Comparison of ENCODE assay signal across 9 cellular contexts in genomic region chr1:233598891-233599541, GRCh38. TPM values are rescaled to one million over a fixed set of nuclear protein-coding genes. Genes with fewer than 3 reads are reported as not detected.
DNase-seq lines count a peak whose midpoint lies in the region; ATAC-seq, FAIRE-seq and TF ChIP-seq lines count a peak whose summit lies in the region.
"Had no signal": no experiment of that assay in that cellular context is flagged by ENCODE, and none has a peak within 500 bp of the region (broad histone marks: within the 10 kb centered on the region; RNA-seq: fewer than 3 reads in every experiment).

No MANE protein-coding gene starts in this region.

- H3K9ac ChIP-seq in kidney (ENCODE audit: low read length in 2 of 2), result no peak overlapping the region

- H3K27ac ChIP-seq in lower lobe of right lung, result no peak overlapping the region
- no peak overlapping the region for H3K27ac ChIP-seq in kidney (ENCODE audit: low read depth in 2 of 2, low read length in 2 of 2)

- FAIRE-seq in kidney (lab: Jason Lieb, UNC), result no peak

- H3K4me3 ChIP-seq in lower lobe of right lung (no peak overlapping the region), kidney (ENCODE audit: low read length in 2 of 2) (no peak overlapping the region)

- no peaks in the 10 kb centered on the region for H3K9me3 ChIP-seq in lower lobe of right lung
- H3K9me3 ChIP-seq in kidney (ENCODE audit: control insufficient read depth in 1 of 2, low read length in 2 of 2), result no peaks in the 10 kb centered on the region
- H3K9me3 ChIP-seq: Caco-2 had no signal

- H3K36me3 ChIP-seq in lower lobe of right lung (no peaks in the 10 kb centered on the region), kidney (ENCODE audit: control insufficient read depth in 1 of 2, insufficient read depth in 2 of 2, low read length in 2 of 2) (no peaks in the 10 kb centered on the region)

- H3K4me1 ChIP-seq in lower lobe of right lung, result no peaks in the 10 kb centered on the region
- H3K4me1 ChIP-seq in kidney (ENCODE audit: control insufficient read depth in 1 of 2, insufficient read depth in 1 of 2, low read depth in 1 of 2, low read length in 2 of 2), result no peaks in the 10 kb centered on the region
- H3K4me1 ChIP-seq: Caco-2 had no signal

- H3K27me3 ChIP-seq in lower lobe of right lung (ENCODE audit: low read depth), result no peaks in the 10 kb centered on the region

- ATAC-seq in HG02588 (IDR thresholded peaks at IDR 0.05; ENCODE audit: unreplicated experiment), result peak; percentile 86
- peak; percentile 94 for ATAC-seq in HG03575 (IDR thresholded peaks at IDR 0.05; ENCODE audit: extremely low read depth, insufficient number of reproducible peaks, low FRiP score, unreplicated experiment)
- no peak for ATAC-seq in lower lobe of right lung

- intact Hi-C loops in lower lobe of right lung (cut with DNase I), result no loop called here
- intact Hi-C loops in kidney (cut with DNase I), result no loop called here

- no peak for TF ChIP-seq CTCF in lower lobe of right lung (IDR thresholded peaks at IDR 0.05)
- no peak for TF ChIP-seq CTCF in kidney (IDR thresholded peaks at IDR 0.05; ENCODE audit: borderline replicate concordance, extremely low read depth, insufficient read depth)

- peak; percentile 48 for DNase-seq in stimulated activated CD4-positive, alpha-beta T cell treated with anti-CD3 and anti-CD28 coated beads, Interleukin-1b, Interleukin-23, amount 100 ng/mL, for 48 hours
- no peak for DNase-seq in stimulated activated CD4-positive, alpha-beta T cell treated with anti-CD3 and anti-CD28 coated beads, Interleukin-2, amount 100 ng/mL, for 48 hours
- no peak for DNase-seq in lower lobe of right lung
- no peak for DNase-seq in iPS-NIHi7 (ENCODE audit: extremely low spot score)
- DNase-seq in kidney glomerular epithelial cell (lab: John Stamatoyannopoulos, UW), result no peak
- DNase-seq in kidney, result no peak
- DNase-seq: Caco-2 had no signal

RNA-seq across cellular contexts. Expression of gene KCNK1, which starts 14.9 kb away (rescaled TPM):
- total RNA-seq in lower lobe of right lung (9.7 TPM), kidney (10.7 TPM)
- 10.0 TPM for polyA plus RNA-seq in kidney (ENCODE audit: insufficient read depth, low read depth, low replicate concordance)
- total RNA-seq: Caco-2 had no signal

Comparison
In these comparisons a context has a peak if more than half of its experiments do, and no peak if none do; other contexts are left out.
1. ATAC-seq: peak in HG02588 (single experiment) and HG03575 (single experiment); none in lower lobe of right lung (0 of 2).